In genomic region chr5:42951847-42952411, GRCh38 we compare ENCODE assay signal across 9 cellular contexts.
A peak's percentile ranks its signal among the peaks of the same experiment; 100 is the strongest.
DNase-seq lines count a peak whose midpoint lies in the region; ATAC-seq and TF ChIP-seq lines count a peak whose summit lies in the region.
"Had no signal": no experiment of that assay in that cellular context is flagged by ENCODE, and none has a peak within 500 bp of the region (broad histone marks: within the 10 kb centered on the region; RNA-seq: fewer than 3 reads in every experiment).

No MANE protein-coding gene starts in this region.

- H3K4me3 ChIP-seq in PC-3 (ENCODE audit: low read length): peak overlapping the region; percentile 64
- H3K4me3 ChIP-seq: SK-N-MC had no signal

- H3K36me3 ChIP-seq in PC-3 (ENCODE audit: low read depth, low read length): peaks cover 7% of the 10 kb centered on the region; the same call in 1 of the 2 replicates

- peaks cover 27% of the 10 kb centered on the region for H3K4me1 ChIP-seq in PC-3 (ENCODE audit: insufficient read depth, low read length)

- H3K9me3 ChIP-seq in PC-3 (ENCODE audit: low read length): peaks cover 26% of the 10 kb centered on the region

- DNase-seq in PC-3: no peak
- DNase-seq in activated naive CD4-positive, alpha-beta T cell treated with anti-CD3 and anti-CD28 coated beads, Interleukin-2, amount 50 U/mL, for 16 hours: peak; percentile 46
- DNase-seq in kidney tubule cell (ENCODE audit: low spot score): peak; percentile 23
- peak; percentile 27 to 37 for DNase-seq in stimulated activated CD8-positive, alpha-beta memory T cell treated with anti-CD3 and anti-CD28 coated beads, Interleukin-4, amount 100 ng/mL, for 1 hour (ENCODE audit: low read depth in 2 of 2, low spot score in 1 of 2)
- DNase-seq in KBM-7: no peak
- DNase-seq in cerebellar nuclear complex (lab: John Stamatoyannopoulos, UW): no peak

- H3K27ac ChIP-seq in PC-3 (ENCODE audit: low read length): no peak overlapping the region
- H3K27ac ChIP-seq: SK-N-MC had no signal

- H3K9me2 ChIP-seq in PC-3 (replicated peaks; ENCODE audit: low read length): no peaks in the 10 kb centered on the region

- H3K79me2 ChIP-seq in PC-3 (ENCODE audit: low read length): peaks cover 11% of the 10 kb centered on the region

- peaks cover 10% of the 10 kb centered on the region for H3F3A ChIP-seq in PC-3 (ENCODE audit: low read length, unreplicated experiment)

- intact Hi-C loops in PC-3 (cut with micrococcal nuclease): loop anchor here (2.0 kb wide), 1 partner anchor 113 kb away; no protein-coding TSS in a partner anchor

- no peaks in the 10 kb centered on the region for H4K20me1 ChIP-seq in PC-3 (ENCODE audit: low read length)

- BruUV-seq in PC-3 (replicated peaks; lab: Mats Ljungman, UMichigan): no TSS peak

- in situ Hi-C loops in KBM-7 (cut with MboI; ENCODE audit: low pct_unique_long_range_greater_than_20kb, low sequenced_read_pairs): no loop called here

- H3K27me3 ChIP-seq in PC-3 (ENCODE audit: low read length): no peaks in the 10 kb centered on the region

- POLR2A ChIA-PET in PC-3 (lab: Charles Lee; ENCODE audit: unreplicated experiment): no interaction called here

- no peak for TF ChIP-seq CTCF in PC-3 (conservative IDR thresholded peaks at IDR 0.05; ENCODE audit: low read depth, low read length)

- H3K4me2 ChIP-seq in PC-3 (ENCODE audit: low read length): 0 out of 2 replicates have a peak overlapping the region, but pooled peaks have one; percentile 84

- ATAC-seq in GM18505 (IDR thresholded peaks at IDR 0.05; ENCODE audit: unreplicated experiment) (peak; percentile 19), HG02623 (IDR thresholded peaks at IDR 0.05; ENCODE audit: unreplicated experiment) (peak; percentile 18), PC-3 (no peak)

- H2AFZ ChIP-seq in PC-3 (ENCODE audit: low read length): no peak overlapping the region

- no peak overlapping the region for H3K9ac ChIP-seq in PC-3 (ENCODE audit: low read length)

- CTCF ChIA-PET in PC-3 (lab: Charles Lee): no interaction called here

- no peak for TF ChIP-seq POLR2A in GM18505 (IDR thresholded peaks at IDR 0.05; ENCODE audit: borderline replicate concordance, extremely low read depth, insufficient read depth, insufficient read length)

Comparison
In these comparisons a context has a peak if more than half of its experiments do, and no peak if none do; other contexts are left out.
1. DNase-seq: peak in activated naive CD4-positive, alpha-beta T cell treated with anti-CD3 and anti-CD28 coated beads, Interleukin-2, amount 50 U/mL, for 16 hours (single experiment), kidney tubule cell (single experiment) and stimulated activated CD8-positive, alpha-beta memory T cell treated with anti-CD3 and anti-CD28 coated beads, Interleukin-4, amount 100 ng/mL, for 1 hour (2 of 2); none in PC-3 (single experiment), KBM-7 (single experiment) and cerebellar nuclear complex (0 of 2).